8 cellular contexts compared by ENCODE assay signal in genomic region chr12:48787791-48788521, GRCh38. TPM values are rescaled to one million over a fixed set of nuclear protein-coding genes. Genes with fewer than 3 reads are reported as not detected.
DNase-seq lines count a peak whose midpoint lies in the region; ATAC-seq and TF ChIP-seq lines count a peak whose summit lies in the region.

No MANE protein-coding gene starts in this region.

- H3K9me3 Mint-ChIP-seq in brain, result peaks cover 0 to 4% (median 0%) of the 10 kb centered on the region in 5 experiments

- H3K9me3 ChIP-seq in HUES6 (ENCODE audit: control insufficient read depth, insufficient read depth, low read depth, low read length), result no peaks in the 10 kb centered on the region
- no peaks in the 10 kb centered on the region for H3K9me3 ChIP-seq in stomach

- peaks cover 14% of the 10 kb centered on the region for H3K4me1 ChIP-seq in HUES6 (ENCODE audit: control insufficient read depth, insufficient read depth, low read length)
- H3K4me1 ChIP-seq in stomach, result peaks cover 23 to 48% (median 43%) of the 10 kb centered on the region in 4 donors

- no peak for TF ChIP-seq EP300 in stomach (IDR thresholded peaks at IDR 0.05)

- H3K36me3 Mint-ChIP-seq in brain, result peaks cover 9% of the 10 kb centered on the region

- intact Hi-C loops in stomach (cut with DNase I; ENCODE audit: low total_unique reads), result no loop called here

- DNase-seq in kidney epithelial cell (ENCODE audit: low read depth), result no peak
- DNase-seq in stomach, result no peak
- no peak for DNase-seq in activated CD4-positive, alpha-beta T cell treated with anti-CD3 and anti-CD28 coated beads for 48 hours

- peaks cover 11% of the 10 kb centered on the region for H3K27me3 ChIP-seq in HUES6 (ENCODE audit: control insufficient read depth, insufficient read depth, low read length)
- H3K27me3 ChIP-seq in kidney epithelial cell (ENCODE audit: control insufficient read depth, insufficient read depth, low read length), result no peaks in the 10 kb centered on the region
- peaks cover 0 to 18% (median 0%) of the 10 kb centered on the region in 3 donors for H3K27me3 ChIP-seq in stomach

- ATAC-seq in GM19467 (IDR thresholded peaks at IDR 0.05; ENCODE audit: unreplicated experiment), result no peak
- ATAC-seq in GM18511 (IDR thresholded peaks at IDR 0.05; ENCODE audit: unreplicated experiment), result no peak
- ATAC-seq in GM21528 (IDR thresholded peaks at IDR 0.05; ENCODE audit: low FRiP score, unreplicated experiment), result no peak

- H3K36me3 ChIP-seq in HUES6 (ENCODE audit: control insufficient read depth, insufficient read depth, low read length), result no peaks in the 10 kb centered on the region
- no peaks in the 10 kb centered on the region for H3K36me3 ChIP-seq in kidney epithelial cell (ENCODE audit: control insufficient read depth, insufficient read depth, low read length)
- peaks cover 0 to 5% (median 3%) of the 10 kb centered on the region in 4 donors for H3K36me3 ChIP-seq in stomach

- 8 to 15% (median 14%) methylated on average over 10 to 11 of the region's 11 CpGs for WGBS in stomach, 5 donors

- peak overlapping the region; percentile 78 for H3K9ac ChIP-seq in HUES6 (ENCODE audit: low read length)

- H3K4me3 ChIP-seq in HUES6 (ENCODE audit: low read depth, low read length), result peak overlapping the region; percentile 99
- peak overlapping the region; percentile 86 for H3K4me3 ChIP-seq in kidney epithelial cell (ENCODE audit: low read depth, low read length)
- H3K4me3 ChIP-seq in stomach, result peak overlapping the region; percentile 67 to 94 (median 88)

- TF ChIP-seq CTCF in brain (conservative IDR thresholded peaks at IDR 0.05), result no peak
- TF ChIP-seq CTCF in kidney epithelial cell (IDR thresholded peaks at IDR 0.05; ENCODE audit: insufficient read depth, low read length, poor library complexity, severe bottlenecking), result no peak
- no peak for TF ChIP-seq CTCF in stomach (IDR thresholded peaks at IDR 0.05)

- TF ChIP-seq POLR2A in stomach (IDR thresholded peaks at IDR 0.05), result no peak

- H3K27ac ChIP-seq in HUES6 (ENCODE audit: low read depth, low read length), result no peak overlapping the region
- H3K27ac ChIP-seq in stomach, result peak overlapping the region; percentile 95 to 98 (median 97)

- peak overlapping the region; percentile 94 to 99 (median 95) for H3K27ac Mint-ChIP-seq in brain

- H3K4me3 Mint-ChIP-seq in brain, result peak overlapping the region; percentile 93 to 97 (median 95)

- peaks cover 48% of the 10 kb centered on the region for H3K4me1 Mint-ChIP-seq in brain

- H3K27me3 Mint-ChIP-seq in brain, result peaks cover 18% of the 10 kb centered on the region

RNA-seq across cellular contexts. Expression of gene ADCY6, which starts 0.9 kb away (rescaled TPM):
- 8.9 TPM for polyA plus RNA-seq in brain (ENCODE audit: insufficient read depth, low read depth, low replicate concordance)
- total RNA-seq in kidney epithelial cell, result 24.3 and 26.2 TPM in 2 replicates
- total RNA-seq in stomach, result 100 to 1,000 TPM in 2 of 5 donors, 10 to 100 TPM in 3; 32.1 to 432 (median 58.8) TPM
- polyA plus RNA-seq in stomach, result 10 to 100 TPM in 2 of 3 donors, 1 to 10 TPM in 1; 5.8 to 18.3 (median 16.6) TPM

RNA-seq across cellular contexts. Expression of gene CACNB3, which starts 30.3 kb away (rescaled TPM):
- polyA plus RNA-seq in brain (ENCODE audit: insufficient read depth, low read depth, low replicate concordance) (113 TPM), stomach (10 to 100 TPM; 11.8 to 18.4 (median 13.5) TPM)
- total RNA-seq in kidney epithelial cell (24.5 and 25.4 TPM in 2 replicates), stomach (100 to 1,000 TPM in 1 of 5 donors, 10 to 100 TPM in 1, 1 to 10 TPM in 2, under 1 TPM in 1; under 0.01 to 140 (median 9.9) TPM)
